11 cellular contexts compared by ENCODE assay signal in genomic region chr11:122140535-122140934, GRCh38. TPM values are rescaled to one million over a fixed set of nuclear protein-coding genes. Genes with fewer than 3 reads are reported as not detected.
DNase-seq lines count a peak whose midpoint lies in the region; ATAC-seq and TF ChIP-seq lines count a peak whose summit lies in the region.
"Had no signal": no experiment of that assay in that cellular context is flagged by ENCODE, and none has a peak within 500 bp of the region (broad histone marks: within the 10 kb centered on the region; RNA-seq: fewer than 3 reads in every experiment).

No MANE protein-coding gene starts in this region.

- H3K27ac ChIP-seq in PC-3 (ENCODE audit: low read length), result peak overlapping the region; percentile 78
- H3K27ac ChIP-seq: C4-2B had no signal

- peaks cover 50% of the 10 kb centered on the region for H3F3A ChIP-seq in PC-3 (ENCODE audit: low read length, unreplicated experiment)

- POLR2A ChIA-PET in PC-3 (lab: Charles Lee; ENCODE audit: unreplicated experiment), result no interaction called here

- CTCF ChIA-PET in PC-3 (lab: Charles Lee), result no interaction called here

- H3K79me2 ChIP-seq in PC-3 (ENCODE audit: low read length), result peaks cover 92% of the 10 kb centered on the region

- BruUV-seq in PC-3 (replicated peaks; lab: Mats Ljungman, UMichigan), result no TSS peak

- no peaks in the 10 kb centered on the region for H3K27me3 ChIP-seq in PC-3 (ENCODE audit: low read length)

- no peaks in the 10 kb centered on the region for H3K9me2 ChIP-seq in PC-3 (replicated peaks; ENCODE audit: low read length)

- no peak overlapping the region for H2AFZ ChIP-seq in PC-3 (ENCODE audit: low read length)

- peaks cover 38% of the 10 kb centered on the region for H4K20me1 ChIP-seq in PC-3 (ENCODE audit: low read length)

- peaks cover 98% of the 10 kb centered on the region for H3K4me1 ChIP-seq in PC-3 (ENCODE audit: insufficient read depth, low read length)

- H3K9me3 ChIP-seq in PC-3 (ENCODE audit: low read length), result no peaks in the 10 kb centered on the region

- peak; percentile 92 for DNase-seq in EH (ENCODE audit: low read depth)
- DNase-seq in PC-3, result peak; percentile 93
- DNase-seq in choroid plexus epithelial cell (ENCODE audit: low read depth), result peak; percentile 86
- DNase-seq in left lobe of liver (ENCODE audit: low spot score), result no peak
- no peak for DNase-seq in activated gamma-delta T cell (lab: John Stamatoyannopoulos, UW)
- DNase-seq in NCI-H1694 (lab: John Stamatoyannopoulos, UW), result no peak
- no peak for DNase-seq in NCI-H187 treated with DMSO at 0.1 percent for 48 hours (lab: John Stamatoyannopoulos, UW)
- no peak for DNase-seq in NCI-H526 (lab: John Stamatoyannopoulos, UW)
- DNase-seq: activated CD4-positive, alpha-beta T cell treated with anti-CD3 and anti-CD28 coated beads, Interleukin-2, amount 50 U/mL, for 1 hour; Karpas-422 had no signal

- TF ChIP-seq CTCF in PC-3 (conservative IDR thresholded peaks at IDR 0.05; ENCODE audit: low read depth, low read length) (no peak), choroid plexus epithelial cell (conservative IDR thresholded peaks at IDR 0.05; ENCODE audit: low read depth, low read length) (no peak)

- peak overlapping the region; percentile 48 for H3K4me2 ChIP-seq in PC-3 (ENCODE audit: low read length)

- no peak overlapping the region for H3K9ac ChIP-seq in PC-3 (ENCODE audit: low read length)

- peaks cover 44% of the 10 kb centered on the region for H3K36me3 ChIP-seq in PC-3 (ENCODE audit: low read depth, low read length)

- intact Hi-C loops in PC-3 (cut with micrococcal nuclease), result no loop called here

- ATAC-seq in PC-3, result peak; percentile 14
- peak; percentile 76 for ATAC-seq in left lobe of liver

- H3K4me3 ChIP-seq in PC-3 (ENCODE audit: low read length), result no peak overlapping the region
- H3K4me3 ChIP-seq in choroid plexus epithelial cell (ENCODE audit: low read depth, low read length), result no peak overlapping the region

RNA-seq across cellular contexts. Expression of gene BLID, which starts 24.5 kb away (rescaled TPM):
- total RNA-seq in PC-3 (2014; rRNA removed) (5.4 and 5.7 TPM in 2 replicates), left lobe of liver (0.63 TPM)

Comparison
In these comparisons a context has a peak if more than half of its experiments do, and no peak if none do; other contexts are left out.
1. DNase-seq: peak in EH (single experiment), PC-3 (single experiment) and choroid plexus epithelial cell (single experiment); none in left lobe of liver (single experiment), activated gamma-delta T cell (single experiment), NCI-H1694 (single experiment), NCI-H187 treated with DMSO at 0.1 percent for 48 hours (single experiment) and NCI-H526 (0 of 2).